1 cellular context compared by ENCODE assay signal in the genomic region with DNA sequence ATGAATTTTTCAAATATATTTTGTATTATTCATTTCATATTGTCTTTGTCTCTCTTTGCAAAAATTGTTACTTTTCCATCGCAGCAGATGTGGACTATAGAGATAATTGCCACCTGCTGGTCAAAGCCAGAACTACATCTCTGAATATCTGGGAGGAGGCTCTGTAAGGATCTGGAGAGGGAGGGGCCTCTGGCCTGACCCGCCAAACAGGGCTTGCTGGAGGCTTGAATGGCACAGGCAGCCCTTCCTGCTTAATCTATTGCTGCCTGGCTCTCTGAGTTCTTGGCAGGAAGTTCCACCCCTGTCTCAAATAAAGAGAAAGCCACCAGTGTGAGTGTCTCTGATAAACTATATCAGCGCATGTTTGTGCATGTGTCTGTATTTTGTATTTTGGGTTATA.
TF ChIP-seq lines count a peak whose summit lies in the region.

No MANE protein-coding gene starts in this region.

TF ChIP-seq in H1, 55 proteins besides CTCF, POLR2A, EP300 and RAD21 (continued from another document):
- no peak for TF ChIP-seq TAF1 (IDR thresholded peaks at IDR 0.05; ENCODE audit: low read depth, low read length)
- no peak for TF ChIP-seq POU5F1 (IDR thresholded peaks at IDR 0.05; ENCODE audit: low read depth, low read length)
- no peak for TF ChIP-seq KDM4A (IDR thresholded peaks at IDR 0.05; ENCODE audit: low read depth, low read length, severe bottlenecking)
